Comparison of ENCODE assay signal across 8 cellular contexts in the genomic region with DNA sequence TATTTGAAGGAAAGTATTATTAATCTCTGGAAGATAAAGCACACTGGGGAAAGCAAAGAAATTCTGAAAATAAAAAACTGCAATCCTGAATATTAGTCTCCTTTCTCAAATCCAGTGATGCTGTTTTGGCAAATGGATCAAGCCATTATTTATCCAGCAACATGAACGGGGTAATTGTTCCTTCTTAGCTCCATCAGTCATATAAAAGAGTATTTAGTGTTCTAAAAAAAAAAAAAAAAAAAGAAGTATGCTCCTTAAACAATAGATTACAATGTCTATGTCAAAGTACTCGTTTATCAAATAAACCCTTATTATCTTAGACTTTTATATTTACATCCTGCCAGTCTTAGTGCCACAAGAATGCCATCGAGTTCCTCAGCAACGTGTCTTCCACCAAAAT. TPM values are rescaled to one million over a fixed set of nuclear protein-coding genes. Genes with fewer than 3 reads are reported as not detected.
DNase-seq lines count a peak whose midpoint lies in the region; ATAC-seq, FAIRE-seq and TF ChIP-seq lines count a peak whose summit lies in the region.

No MANE protein-coding gene starts in this region.

- peaks cover 65% of the 10 kb centered on the region for H3K4me1 Mint-ChIP-seq in Caco-2 (ENCODE audit: low read depth, unreplicated experiment)
- peaks cover 10% of the 10 kb centered on the region in 2 donors for H3K4me1 Mint-ChIP-seq in stimulated activated naive B cell treated with anti-CD40 and anti-IgM and Interleukin-4, amounts not matched to agents 10 μg/mL and 1 μg/mL and 100 μg/mL, for 72 hours

- H3K27me3 ChIP-seq in Caco-2 (replicated peaks; ENCODE audit: control insufficient read depth, insufficient read depth, low read length), result no peaks in the 10 kb centered on the region
- no peaks in the 10 kb centered on the region for H3K27me3 ChIP-seq in OCI-LY3 (ENCODE audit: low read depth, low read length)
- no peaks in the 10 kb centered on the region for H3K27me3 ChIP-seq in endothelial cell of umbilical vein (ENCODE audit: control insufficient read depth in 2 of 2, insufficient read depth in 2 of 2, low read length in 2 of 2)
- H3K27me3 ChIP-seq in pancreas, result no peaks in the 10 kb centered on the region

- H3K9me3 ChIP-seq in Caco-2 (peaks cover 7% of the 10 kb centered on the region; the same call in 1 of the 2 replicates), OCI-LY3 (ENCODE audit: insufficient read depth, low read length) (no peaks in the 10 kb centered on the region), endothelial cell of umbilical vein (replicated peaks; ENCODE audit: control insufficient read depth, insufficient read depth, low read length) (no peaks in the 10 kb centered on the region), pancreas (no peaks in the 10 kb centered on the region)

- H3K9me3 Mint-ChIP-seq in Caco-2 (ENCODE audit: unreplicated experiment), result peaks cover 4% of the 10 kb centered on the region
- peaks cover 0 to under 1% of the 10 kb centered on the region in 2 donors for H3K9me3 Mint-ChIP-seq in stimulated activated naive B cell treated with anti-CD40 and anti-IgM and Interleukin-4, amounts not matched to agents 10 μg/mL and 1 μg/mL and 100 μg/mL, for 72 hours

- intact Hi-C loops in Caco-2 (cut with micrococcal nuclease; ENCODE audit: unreplicated experiment), result loop anchor here (1.0 to 10.0 kb wide), 2 partner anchors 81 to 200 kb away; a partner anchor contains a TSS
- intact Hi-C loops in endothelial cell of umbilical vein (cut with micrococcal nuclease), result no loop called here
- intact Hi-C loops in pancreas (cut with DNase I), result no loop called here

- H3K27ac ChIP-seq in OCI-LY3 (ENCODE audit: low read length) (no peak overlapping the region), endothelial cell of umbilical vein (ENCODE audit: insufficient read depth, low read depth, low read length) (peak overlapping the region; percentile 96), pancreas (peak overlapping the region in 2 of 4 donors; percentile 97 to 98)

- H3K27ac Mint-ChIP-seq in Caco-2 (ENCODE audit: unreplicated experiment), result peak overlapping the region; percentile 85
- no peak overlapping the region for H3K27ac Mint-ChIP-seq in stimulated activated naive B cell treated with anti-CD40 and anti-IgM and Interleukin-4, amounts not matched to agents 10 μg/mL and 1 μg/mL and 100 μg/mL, for 72 hours

- H4K20me1 ChIP-seq in OCI-LY3 (ENCODE audit: insufficient read depth, low read length) (peaks cover 51% of the 10 kb centered on the region), endothelial cell of umbilical vein (replicated peaks; ENCODE audit: control insufficient read depth, extremely low read depth, insufficient read depth, low read length) (peaks cover 13% of the 10 kb centered on the region)

- ATAC-seq in pancreas, result no peak
- no peak for ATAC-seq in stimulated activated naive B cell treated with anti-CD40 and anti-IgM and Interleukin-4, amounts not matched to agents 10 μg/mL and 1 μg/mL and 100 μg/mL, for 72 hours (replicated peaks)

- no peak for TF ChIP-seq POLR2A in endothelial cell of umbilical vein (IDR thresholded peaks at IDR 0.05; ENCODE audit: low read depth, low read length)

- POLR2A ChIA-PET in Caco-2 (lab: Charles Lee), result no interaction called here
- POLR2A ChIA-PET in endothelial cell of umbilical vein (lab: Charles Lee), result interaction anchor here (0.7 kb wide), 1 partner anchor 82 kb away, joined by 3 read pairs; no protein-coding TSS in a partner anchor

- no peak for DNase-seq in Caco-2
- DNase-seq in endothelial cell of umbilical vein (ENCODE audit: low read depth, low spot score), result no peak
- no peak for DNase-seq in pancreas
- DNase-seq in stimulated activated CD4-positive, alpha-beta T cell treated with anti-CD3 and anti-CD28 coated beads, Interleukin-2, amount 100 ng/mL, for 24 hours, result no peak
- DNase-seq in stimulated activated naive B cell treated with anti-CD40 and anti-IgM and Interleukin-4, amounts not matched to agents 10 μg/mL and 1 μg/mL and 100 μg/mL, for 72 hours, result no peak
- no peak for DNase-seq in HPDE6-E6E7 (ENCODE audit: extremely low spot score)
- DNase-seq in stimulated activated CD4-positive, alpha-beta T cell treated with anti-CD3 and anti-CD28 coated beads, Interleukin-15, amount 100 ng/mL, for 24 hours, result no peak

- H3K27me3 Mint-ChIP-seq in Caco-2 (ENCODE audit: insufficient read depth, unreplicated experiment), result no peaks in the 10 kb centered on the region
- peaks cover 0 to 1% of the 10 kb centered on the region in 2 donors for H3K27me3 Mint-ChIP-seq in stimulated activated naive B cell treated with anti-CD40 and anti-IgM and Interleukin-4, amounts not matched to agents 10 μg/mL and 1 μg/mL and 100 μg/mL, for 72 hours

- CTCF ChIA-PET in Caco-2 (lab: Charles Lee), result no interaction called here
- CTCF ChIA-PET in endothelial cell of umbilical vein (lab: Charles Lee), result interaction anchor here (1.5 to 2.8 kb wide), 3 partner anchors 72 to 94 kb away, joined by 6 to 19 read pairs (median 12); no protein-coding TSS in a partner anchor

- no peaks in the 10 kb centered on the region; the same call in 1 of the 2 replicates for H3K36me3 ChIP-seq in Caco-2 (ENCODE audit: control insufficient read depth, insufficient read depth, low read length)
- no peaks in the 10 kb centered on the region for H3K36me3 ChIP-seq in OCI-LY3 (replicated peaks; ENCODE audit: low read depth, low read length)
- H3K36me3 ChIP-seq in endothelial cell of umbilical vein (ENCODE audit: control insufficient read depth in 2 of 2, extremely low read depth in 1 of 2, insufficient read depth in 2 of 2, low read length in 2 of 2), result peaks cover 0 to 2% of the 10 kb centered on the region in 2 experiments
- H3K36me3 ChIP-seq in pancreas, result no peaks in the 10 kb centered on the region

- H3K9me1 ChIP-seq in endothelial cell of umbilical vein (replicated peaks; ENCODE audit: control insufficient read depth, extremely low read depth, insufficient read depth, low read length), result no peaks in the 10 kb centered on the region

- peaks cover 61% of the 10 kb centered on the region for H3K79me2 ChIP-seq in OCI-LY3 (ENCODE audit: low read length)
- peaks cover 60% of the 10 kb centered on the region for H3K79me2 ChIP-seq in endothelial cell of umbilical vein (ENCODE audit: control insufficient read depth, insufficient read depth, low read length)

- H3K4me3 Mint-ChIP-seq in Caco-2 (ENCODE audit: unreplicated experiment), result peak overlapping the region; percentile 91
- peak overlapping the region in 1 of 2 donors; percentile 92 for H3K4me3 Mint-ChIP-seq in stimulated activated naive B cell treated with anti-CD40 and anti-IgM and Interleukin-4, amounts not matched to agents 10 μg/mL and 1 μg/mL and 100 μg/mL, for 72 hours

- peak overlapping the region; percentile 98 for H3K4me3 ChIP-seq in Caco-2 (ENCODE audit: low read depth, low read length)
- H3K4me3 ChIP-seq in OCI-LY3 (ENCODE audit: low read length), result peak overlapping the region; percentile 97
- H3K4me3 ChIP-seq in endothelial cell of umbilical vein (replicated peaks in 1 of 3; ENCODE audit: insufficient read depth in 1 of 3, low read depth in 1 of 3, low read length in 3 of 3), result peak overlapping the region; percentile 94 to 96 (median 95)
- peak overlapping the region in 3 of 4 donors; percentile 84 to 94 (median 93) for H3K4me3 ChIP-seq in pancreas

- H3K9ac ChIP-seq in OCI-LY3 (ENCODE audit: low read length) (peak overlapping the region; percentile 97), endothelial cell of umbilical vein (replicated peaks; ENCODE audit: extremely low read depth, insufficient read depth, low read length) (peak overlapping the region; percentile 99)

- BruUV-seq in Caco-2 (replicated peaks; lab: Mats Ljungman, UMichigan) (TSS peak; percentile 46), endothelial cell of umbilical vein (replicated peaks; lab: Mats Ljungman, UMichigan) (no TSS peak)

- WGBS in pancreas, 2 donors, result 4 to 5% methylated on average over 4 of the region's 4 CpGs

- FAIRE-seq in endothelial cell of umbilical vein (lab: Jason Lieb, UNC) (peak; percentile 21), pancreas (lab: Jason Lieb, UNC) (no peak)

- dilution Hi-C loops in endothelial cell of umbilical vein (cut with MboI; ENCODE audit: extremely low pct_ligation_motif_present, low sequenced_read_pairs), result no loop called here

- H3K4me2 ChIP-seq in OCI-LY3 (ENCODE audit: low read length), result peak overlapping the region; percentile 75
- H3K4me2 ChIP-seq in endothelial cell of umbilical vein (ENCODE audit: insufficient read depth, low read length), result peak overlapping the region; percentile 98

- H3K4me1 ChIP-seq in Caco-2 (peaks cover 50% of the 10 kb centered on the region), OCI-LY3 (ENCODE audit: low read length) (peaks cover 26% of the 10 kb centered on the region), endothelial cell of umbilical vein (ENCODE audit: control insufficient read depth, extremely low read depth, insufficient read depth, low read length) (peaks cover 34% of the 10 kb centered on the region), pancreas (peaks cover 13 to 34% (median 29%) of the 10 kb centered on the region in 3 donors)

- peaks cover 63% of the 10 kb centered on the region for H3K36me3 Mint-ChIP-seq in Caco-2 (ENCODE audit: insufficient read depth, unreplicated experiment)
- peaks cover 11 to 17% of the 10 kb centered on the region in 2 donors for H3K36me3 Mint-ChIP-seq in stimulated activated naive B cell treated with anti-CD40 and anti-IgM and Interleukin-4, amounts not matched to agents 10 μg/mL and 1 μg/mL and 100 μg/mL, for 72 hours

- TF ChIP-seq CTCF in Caco-2 (IDR thresholded peaks at IDR 0.05; ENCODE audit: insufficient read depth in 1 of 2, low read depth in 1 of 2, low read length in 1 of 2, severe bottlenecking in 1 of 2, unreplicated experiment in 1 of 2), result no peak
- TF ChIP-seq CTCF in OCI-LY3 (IDR thresholded peaks at IDR 0.05; ENCODE audit: low read depth, low read length), result no peak
- no peak for TF ChIP-seq CTCF in endothelial cell of umbilical vein (IDR thresholded peaks at IDR 0.05; ENCODE audit: extremely low read depth in 1 of 2, insufficient read depth in 1 of 2, low read depth in 1 of 2, low read length in 2 of 2)
- TF ChIP-seq CTCF in pancreas (IDR thresholded peaks at IDR 0.05), result no peak

- H2AFZ ChIP-seq in OCI-LY3 (ENCODE audit: low read depth, low read length) (no peak overlapping the region), endothelial cell of umbilical vein (ENCODE audit: low read depth, low read length) (no peak overlapping the region)

TF ChIP-seq in endothelial cell of umbilical vein, 7 proteins besides CTCF, POLR2A, EP300 and RAD21 (continues in another document):
- TF ChIP-seq EZH2 (IDR thresholded peaks at IDR 0.05; ENCODE audit: borderline replicate concordance, low read depth, low read length, severe bottlenecking), result no peak

RNA-seq across cellular contexts. Expression of a gene that starts 1.3 kb away (rescaled TPM):
- total RNA-seq in Caco-2 (2022) (250 and 251 TPM in 2 replicates), endothelial cell of umbilical vein (239 and 280 TPM in 2 replicates), pancreas (10 to 100 TPM; 45.6 to 97.1 (median 58.9) TPM)
- polyA plus RNA-seq in endothelial cell of umbilical vein (33.3 and 47.9 TPM in 2 replicates), pancreas (10 to 100 TPM; 11.4 to 19.4 TPM)
- 79.1 and 82.2 TPM in 2 replicates for polyA plus RNA-seq in endothelial cell of umbilical vein (2011; cell fraction: cytosol; rRNA removed)
- 117 and 139 TPM in 2 replicates for polyA plus RNA-seq in endothelial cell of umbilical vein (2011; cell fraction: nucleus; rRNA removed)
- polyA plus RNA-seq in endothelial cell of umbilical vein (2012), result 142 and 171 TPM in 2 replicates
- 112 and 147 TPM in 2 replicates for polyA minus RNA-seq in endothelial cell of umbilical vein
- 67.5 TPM for polyA minus RNA-seq in endothelial cell of umbilical vein (2011; cell fraction: cytosol; rRNA and poly(A)+ RNA removed)
- polyA minus RNA-seq in endothelial cell of umbilical vein (2011; cell fraction: nucleus; rRNA and poly(A)+ RNA removed), result 82.8 and 95.4 TPM in 2 replicates
